Comparison of ENCODE assay signal across 9 cellular contexts in the genomic region with DNA sequence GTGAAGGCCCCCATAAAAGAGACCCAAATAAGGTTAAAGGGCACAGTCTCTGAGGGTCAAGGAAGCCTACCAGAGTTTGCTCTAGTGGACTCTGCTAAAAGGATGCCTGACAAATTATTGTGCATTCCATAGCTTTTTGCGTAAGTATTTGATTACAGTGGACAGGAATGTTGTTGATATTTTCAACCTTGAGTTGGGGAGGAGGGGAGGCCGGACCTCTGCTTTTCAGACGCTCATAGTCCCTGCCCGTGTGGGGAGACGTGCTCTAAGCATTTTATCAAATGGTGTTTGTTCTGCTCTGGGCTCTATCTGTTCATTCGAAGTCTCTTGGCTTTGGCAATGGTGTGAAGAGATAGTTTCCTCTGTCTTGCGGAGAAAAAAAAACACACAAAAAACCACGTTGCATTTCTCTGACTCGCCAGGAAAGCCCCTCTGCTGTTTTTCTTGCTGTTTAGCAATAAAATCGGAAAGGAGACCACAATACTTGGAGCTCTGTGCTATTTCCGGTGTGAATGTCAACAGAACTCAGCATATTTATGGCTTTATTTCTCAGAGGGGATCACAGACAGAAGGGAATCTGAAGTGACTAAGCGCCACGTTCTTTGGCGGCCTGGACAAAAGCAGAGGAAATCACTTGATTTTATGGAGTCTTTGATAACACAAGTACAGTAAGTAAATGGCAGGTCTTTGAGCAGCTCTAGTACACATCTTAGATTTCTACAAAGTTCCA.
DNase-seq lines count a peak whose midpoint lies in the region; FAIRE-seq and TF ChIP-seq lines count a peak whose summit lies in the region.
"Had no signal": no experiment of that assay in that cellular context is flagged by ENCODE, and none has a peak within 500 bp of the region (broad histone marks: within the 10 kb centered on the region; RNA-seq: fewer than 3 reads in every experiment).

No MANE protein-coding gene starts in this region.

- H3K4me1 ChIP-seq in smooth muscle cell (ENCODE audit: low read depth), result peaks cover 16% of the 10 kb centered on the region

- peak overlapping the region; percentile 70 for H3K4me2 ChIP-seq in smooth muscle cell

- peak overlapping the region; percentile 69 for H3K9ac ChIP-seq in smooth muscle cell (ENCODE audit: low read depth)

- peak; percentile 95 for FAIRE-seq in TTC549 (lab: Jason Lieb, UNC)

- H3K36me3 ChIP-seq in smooth muscle cell (ENCODE audit: low read depth), result no peaks in the 10 kb centered on the region

- no peaks in the 10 kb centered on the region for H3K27me3 ChIP-seq in smooth muscle cell (ENCODE audit: low read depth)

- DNase-seq in NK-92 treated with Interleukin-12 subunit alpha and Interleukin-12 subunit beta, amount 100 ng/mL, for 24 hours (lab: John Stamatoyannopoulos, UW), result peak; percentile 21
- DNase-seq in NK-92 (lab: John Stamatoyannopoulos, UW; ENCODE audit: unreplicated experiment) (no peak), fibroblast of villous mesenchyme (ENCODE audit: low read depth) (peak; percentile 97), smooth muscle cell (lab: John Stamatoyannopoulos, UW; ENCODE audit: unreplicated experiment) (no peak), iPS-NIHi11 (ENCODE audit: low spot score) (no peak), cerebellar nuclear complex (lab: John Stamatoyannopoulos, UW) (no peak), mesenteric fat pad (ENCODE audit: low spot score) (no peak)
- DNase-seq: NCI-H1105 treated with DMSO at 0.1 percent for 48 hours had no signal

- TF ChIP-seq CTCF in fibroblast of villous mesenchyme (IDR thresholded peaks at IDR 0.05; ENCODE audit: insufficient read depth, low read depth, low read length), result no peak
- no peak for TF ChIP-seq CTCF in smooth muscle cell (IDR thresholded peaks at IDR 0.05; ENCODE audit: borderline replicate concordance, insufficient read depth, poor library complexity, severe bottlenecking)

- 3% methylated on average over 14 of the region's 14 CpGs for WGBS in smooth muscle cell (ENCODE audit: low lambda C conversion rate)

- no peaks in the 10 kb centered on the region for H3F3A ChIP-seq in smooth muscle cell (ENCODE audit: low read depth)

- H3K27ac ChIP-seq in smooth muscle cell (ENCODE audit: low read depth), result peak overlapping the region; percentile 94

- peak overlapping the region; percentile 47 for H2AFZ ChIP-seq in smooth muscle cell (ENCODE audit: low read depth)

- H3K4me3 ChIP-seq in fibroblast of villous mesenchyme (ENCODE audit: low read depth, low read length), result no peak overlapping the region
- peak overlapping the region; percentile 17 for H3K4me3 ChIP-seq in smooth muscle cell

- no peaks in the 10 kb centered on the region for H3K79me2 ChIP-seq in smooth muscle cell (ENCODE audit: low read depth)

- no peaks in the 10 kb centered on the region for H3K9me3 ChIP-seq in smooth muscle cell (replicated peaks; ENCODE audit: low read depth)

- no peaks in the 10 kb centered on the region for H4K20me1 ChIP-seq in smooth muscle cell (ENCODE audit: low read depth)

Comparison
In these comparisons a context has a peak if more than half of its experiments do, and no peak if none do; other contexts are left out.
1. DNase-seq: peak in NK-92 treated with Interleukin-12 subunit alpha and Interleukin-12 subunit beta, amount 100 ng/mL, for 24 hours (single experiment) and fibroblast of villous mesenchyme (single experiment); none in NK-92 (single experiment), smooth muscle cell (single experiment), iPS-NIHi11 (single experiment), cerebellar nuclear complex (0 of 2) and mesenteric fat pad (single experiment).